Comparison of ENCODE assay signal across 21 cellular contexts in the genomic region with DNA sequence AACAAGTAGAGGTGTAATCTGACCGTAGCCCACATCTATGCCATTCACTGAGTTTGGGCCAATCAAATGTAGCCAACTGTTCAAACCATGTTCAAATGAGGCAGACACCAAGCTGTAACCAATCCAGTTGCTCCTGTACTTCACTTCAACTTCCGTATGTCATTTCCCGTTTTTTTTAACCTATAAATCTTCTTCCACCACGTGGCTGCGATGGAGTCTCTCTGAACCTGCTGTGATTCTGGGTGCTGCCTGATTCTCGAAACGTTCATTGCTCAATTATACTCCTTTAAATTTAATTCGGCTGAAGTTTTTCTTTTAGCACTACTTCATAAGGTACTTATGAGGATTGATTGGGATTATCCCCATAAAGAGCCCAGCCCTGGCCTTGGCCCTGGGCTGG.
DNase-seq lines count a peak whose midpoint lies in the region; TF ChIP-seq lines count a peak whose summit lies in the region.
"Had no signal": no experiment of that assay in that cellular context is flagged by ENCODE, and none has a peak within 500 bp of the region (broad histone marks: within the 10 kb centered on the region; RNA-seq: fewer than 3 reads in every experiment).

No MANE protein-coding gene starts in this region.

- H2AFZ ChIP-seq in parathyroid adenoma: no peak overlapping the region

- DNase-seq in NCI-H524 treated with DMSO at 0.1 percent for 48 hours (lab: John Stamatoyannopoulos, UW): peak; percentile 80
- DNase-seq in colonic mucosa: no peak
- DNase-seq in GOT3 (lab: John Stamatoyannopoulos, UW): no peak
- no peak for DNase-seq in effector CD4-positive, alpha-beta T cell
- DNase-seq in activated naive CD4-positive, alpha-beta T cell treated with Interleukin-2 at 50 U/mL for 16 hours: no peak
- no peak for DNase-seq in activated T-cell treated with anti-CD3 and anti-CD28 coated beads, Interleukin-2, amount 50 U/mL, for 48 hours
- DNase-seq: ACHN; CD4-positive, alpha-beta memory T cell; DND-41; NCI-H1092; NCI-H1436 treated with DMSO at 0.1 percent for 48 hours; NCI-H2029; NCI-H2227 treated with DMSO at 0.1 percent for 48 hours; NCI-H510A treated with DMSO at 0.1 percent for 48 hours; NCI-H82; OCI-M1 had no signal

- H3K9ac ChIP-seq in colonic mucosa (ENCODE audit: low read depth in 2 of 2, low read length in 2 of 2) (peak overlapping the region in 1 of 2 donors; percentile 32), parathyroid adenoma (no peak overlapping the region)
- H3K9ac ChIP-seq: BLaER1, KMS-11 had no signal

- no peaks in the 10 kb centered on the region for H3K36me3 ChIP-seq in KOPT-K1 (ENCODE audit: insufficient read depth, low read length)
- no peaks in the 10 kb centered on the region for H3K36me3 ChIP-seq in colonic mucosa
- H3K36me3 ChIP-seq in parathyroid adenoma (ENCODE audit: control insufficient read depth, insufficient read depth, low read length): no peaks in the 10 kb centered on the region
- H3K36me3 ChIP-seq: BLaER1 had no signal

- TF ChIP-seq CTCF in colonic mucosa (IDR thresholded peaks at IDR 0.05) (no peak), parathyroid adenoma (IDR thresholded peaks at IDR 0.05) (no peak)

- no peak overlapping the region for H3K4me3 ChIP-seq in colonic mucosa
- H3K4me3 ChIP-seq in parathyroid adenoma (ENCODE audit: low read depth, low read length): no peak overlapping the region
- H3K4me3 ChIP-seq: BLaER1, GM12878 had no signal

- no peak overlapping the region for H3K4me2 ChIP-seq in parathyroid adenoma (ENCODE audit: low read length)
- H3K4me2 ChIP-seq: BLaER1, KMS-11 had no signal

- H3K4me1 ChIP-seq in colonic mucosa (no peaks in the 10 kb centered on the region), parathyroid adenoma (peaks cover 39% of the 10 kb centered on the region)
- H3K4me1 ChIP-seq: BLaER1 had no signal

- H3K27me3 ChIP-seq in colonic mucosa (no peaks in the 10 kb centered on the region), parathyroid adenoma (ENCODE audit: control insufficient read depth, insufficient read depth, low read length) (no peaks in the 10 kb centered on the region)
- H3K27me3 ChIP-seq: BLaER1 had no signal

- H3K9me3 ChIP-seq in KOPT-K1 (ENCODE audit: insufficient read depth, low read length, poor library complexity, severe bottlenecking): peaks cover 9% of the 10 kb centered on the region
- H3K9me3 ChIP-seq in colonic mucosa: no peaks in the 10 kb centered on the region
- H3K9me3 ChIP-seq in parathyroid adenoma (ENCODE audit: control insufficient read depth, low read length): no peaks in the 10 kb centered on the region
- H3K9me3 ChIP-seq: BLaER1 had no signal

- intact Hi-C loops in colonic mucosa (cut with DNase I): no loop called here

- H3K27ac ChIP-seq in KOPT-K1 (ENCODE audit: low read depth, low read length, poor library complexity, severe bottlenecking) (peak overlapping the region; percentile 14), colonic mucosa (peak overlapping the region; percentile 76), parathyroid adenoma (peak overlapping the region; percentile 83)
- H3K27ac ChIP-seq: BLaER1, KMS-11 had no signal

- no peaks in the 10 kb centered on the region for H3K79me2 ChIP-seq in parathyroid adenoma

Comparison
In these comparisons a context has a peak if more than half of its experiments do, and no peak if none do; other contexts are left out.
1. H3K27ac ChIP-seq: peak in every context shown above with its lines; median percentile 83 in parathyroid adenoma; 76 in colonic mucosa; 14 in KOPT-K1.